Comparison of ENCODE assay signal across 8 cellular contexts in genomic region chr17:70168979-70169706, GRCh38. TPM values are rescaled to one million over a fixed set of nuclear protein-coding genes. Genes with fewer than 3 reads are reported as not detected.
DNase-seq lines count a peak whose midpoint lies in the region; TF ChIP-seq lines count a peak whose summit lies in the region.

KCNJ2 (plus strand) TSS chr17:70169532; CDS start chr17:70175040, 5,508 bp downstream.

- TF ChIP-seq CTCF in GM10266 (IDR thresholded peaks at IDR 0.05; ENCODE audit: control insufficient read depth, insufficient read depth, low read depth, missing control alignments), result no peak

- in situ Hi-C loops in HAP-1 (cut with MboI; ENCODE audit: low sequenced_read_pairs), result loop anchor here (25.0 kb wide), 1 partner anchor 607 kb away; no protein-coding TSS in a partner anchor

- H3K9me3 ChIP-seq in HAP-1 (no peaks in the 10 kb centered on the region), SJCRH30 (replicated peaks) (no peaks in the 10 kb centered on the region)

- DNase-seq in GM10266 (ENCODE audit: extremely low spot score) (peak; percentile 82), HAP-1 (ENCODE audit: low spot score in 2 of 2) (peak; percentile 56 to 76), M059J (ENCODE audit: low read depth) (peak; percentile 76), SJCRH30 (peak; percentile 48 to 55), astrocyte of the hippocampus (ENCODE audit: low read depth, low spot score) (peak; percentile 97), hippocampal formation (lab: John Stamatoyannopoulos, UW) (peak; percentile 88 to 93), pulmonary artery endothelial cell (ENCODE audit: low read depth, low spot score) (no peak), A172 (ENCODE audit: low spot score) (no peak)

- H3K27ac ChIP-seq in SJCRH30, result no peak within 1 kb of the TSS

- peak within 1 kb of the TSS; percentile 24 for H3K4me3 ChIP-seq in HAP-1
- H3K4me3 ChIP-seq in SJCRH30, result peak within 1 kb of the TSS; percentile 25; the same call in 1 of the 2 replicates

- H3K27me3 ChIP-seq in HAP-1 (ENCODE audit: low read depth) (0 out of 2 replicates have a peak, but pooled peaks cover 2% of the 10 kb centered on the region), SJCRH30 (peaks cover 9% of the 10 kb centered on the region)

- H3K4me1 ChIP-seq in HAP-1 (no peaks in the 10 kb centered on the region), SJCRH30 (no peaks in the 10 kb centered on the region)

- H3K36me3 ChIP-seq in HAP-1 (replicated peaks) (no peaks in the 10 kb centered on the region), SJCRH30 (no peaks in the 10 kb centered on the region)

RNA-seq across cellular contexts. Expression of gene KCNJ2, which starts in this region (rescaled TPM):
- total RNA-seq in M059J (2014; rRNA removed; shearing (Covaris generic)), result 0.44 and 0.54 TPM in 2 replicates
- 0.13 and 0.16 TPM in 2 replicates for total RNA-seq in SJCRH30 (2014; rRNA removed; shearing (Covaris generic))
- 19.3 and 33.3 TPM in 2 replicates for total RNA-seq in pulmonary artery endothelial cell
- not detected in 2 replicates for total RNA-seq in A172 (2014; rRNA removed; shearing (Covaris generic))

Comparison
In these comparisons a context has a peak if more than half of its experiments do, and no peak if none do; other contexts are left out.
1. RNA of gene KCNJ2 (total RNA-seq): 19.3 to 33.3 TPM in pulmonary artery endothelial cell; 0.44 to 0.54 TPM in M059J, 0.13 to 0.16 TPM in SJCRH30 and not detected in A172; every median in the first group is over 10 times any median in the second.
2. Peak in DNase-seq in M059J; RNA of the gene not detected or under 1 TPM.
3. Peak in DNase-seq and H3K4me3 ChIP-seq in SJCRH30; RNA of the gene not detected or under 1 TPM.
4. DNase-seq: peak in GM10266 (single experiment), HAP-1 (2 of 2), astrocyte of the hippocampus (single experiment) and hippocampal formation (2 of 2); none in pulmonary artery endothelial cell (single experiment) and A172 (single experiment).